10 cellular contexts compared by ENCODE assay signal in genomic region chr22:24431309-24432034, GRCh38. TPM values are rescaled to one million over a fixed set of nuclear protein-coding genes. Genes with fewer than 3 reads are reported as not detected.
DNase-seq lines count a peak whose midpoint lies in the region; ATAC-seq and TF ChIP-seq lines count a peak whose summit lies in the region.
"Had no signal": no experiment of that assay in that cellular context is flagged by ENCODE, and none has a peak within 500 bp of the region (broad histone marks: within the 10 kb centered on the region; RNA-seq: fewer than 3 reads in every experiment).

No MANE protein-coding gene starts in this region.

- H3K27me3 ChIP-seq in right atrium auricular region: no peaks in the 10 kb centered on the region
- H3K27me3 ChIP-seq: dorsolateral prefrontal cortex had no signal

- no peaks in the 10 kb centered on the region for H3K27me3 Mint-ChIP-seq in activated CD4-positive, alpha-beta T cell treated with anti-CD3 and anti-CD28 coated beads, Interleukin-2, amount 10 ng/mL, durations not matched to agents 7 days and 5 days
- H3K27me3 Mint-ChIP-seq in stimulated activated naive CD8-positive, alpha-beta T cell treated with anti-CD3 and anti-CD28 coated beads, Interleukin-15, amount 100 ng/mL, for 72 hours: no peaks in the 10 kb centered on the region

- H3K4me3 ChIP-seq in right atrium auricular region: no peak overlapping the region
- H3K4me3 ChIP-seq: dorsolateral prefrontal cortex had no signal

- TF ChIP-seq CTCF in RWPE1 (conservative IDR thresholded peaks at IDR 0.05; ENCODE audit: low read depth): no peak
- no peak for TF ChIP-seq CTCF in right atrium auricular region (IDR thresholded peaks at IDR 0.05)

- CTCF ChIA-PET in activated CD4-positive, alpha-beta T cell treated with anti-CD3 and anti-CD28 coated beads, Interleukin-2, amount 10 ng/mL, durations not matched to agents 7 days and 5 days (lab: Charles Lee): interaction anchor here (1.0 to 1.3 kb wide), 2 partner anchors 10 to 15 kb away, joined by 3 read pairs; no protein-coding TSS in a partner anchor
- CTCF ChIA-PET in RWPE1 (lab: Yijun Ruan, JAX): interaction anchor here (0.6 kb wide), 1 partner anchor 9 kb away, joined by 3 read pairs; no protein-coding TSS in a partner anchor

- H3K4me3 Mint-ChIP-seq in activated CD4-positive, alpha-beta T cell treated with anti-CD3 and anti-CD28 coated beads, Interleukin-2, amount 10 ng/mL, durations not matched to agents 7 days and 5 days: peak overlapping the region; percentile 3
- peak overlapping the region; percentile 70 to 91 for H3K4me3 Mint-ChIP-seq in stimulated activated naive CD8-positive, alpha-beta T cell treated with anti-CD3 and anti-CD28 coated beads, Interleukin-15, amount 100 ng/mL, for 72 hours

- no peak for DNase-seq in activated CD4-positive, alpha-beta T cell treated with anti-CD3 and anti-CD28 coated beads, Interleukin-2, amount 10 ng/mL, durations not matched to agents 7 days and 5 days
- DNase-seq in activated CD4-positive, alpha-beta T cell treated with anti-CD3 and anti-CD28 coated beads for 1 hour: no peak
- DNase-seq in RWPE1 (ENCODE audit: low spot score) (no peak), right atrium auricular region (ENCODE audit: low spot score) (no peak), T1000 (lab: John Stamatoyannopoulos, UW) (no peak), substantia nigra (lab: John Stamatoyannopoulos, UW) (no peak), foreskin melanocyte (no peak)
- no peak for DNase-seq in stimulated activated naive CD8-positive, alpha-beta T cell treated with anti-CD3 and anti-CD28 coated beads, Interleukin-15, amount 100 ng/mL, for 72 hours
- DNase-seq: NCI-H2029 had no signal

- H3K9me3 Mint-ChIP-seq in activated CD4-positive, alpha-beta T cell treated with anti-CD3 and anti-CD28 coated beads, Interleukin-2, amount 10 ng/mL, durations not matched to agents 7 days and 5 days: no peaks in the 10 kb centered on the region
- no peaks in the 10 kb centered on the region for H3K9me3 Mint-ChIP-seq in stimulated activated naive CD8-positive, alpha-beta T cell treated with anti-CD3 and anti-CD28 coated beads, Interleukin-15, amount 100 ng/mL, for 72 hours

- peak overlapping the region; percentile 63 for H3K27ac ChIP-seq in RWPE1
- H3K27ac ChIP-seq in right atrium auricular region: peak overlapping the region; percentile 69 to 73
- no peak overlapping the region for H3K27ac ChIP-seq in substantia nigra (ENCODE audit: low read depth, low read length, poor library complexity, severe bottlenecking)

- no peaks in the 10 kb centered on the region for H3K36me3 ChIP-seq in right atrium auricular region

- H3K4me1 ChIP-seq in right atrium auricular region: peaks cover 0 to 77% of the 10 kb centered on the region in 2 donors

- ATAC-seq in stimulated activated naive CD8-positive, alpha-beta T cell treated with anti-CD3 and anti-CD28 coated beads, Interleukin-15, amount 100 ng/mL, for 72 hours: no peak

- no peaks in the 10 kb centered on the region for H3K9me3 ChIP-seq in right atrium auricular region

- peak overlapping the region; percentile 67 for H3K27ac Mint-ChIP-seq in activated CD4-positive, alpha-beta T cell treated with anti-CD3 and anti-CD28 coated beads, Interleukin-2, amount 10 ng/mL, durations not matched to agents 7 days and 5 days
- H3K27ac Mint-ChIP-seq in stimulated activated naive CD8-positive, alpha-beta T cell treated with anti-CD3 and anti-CD28 coated beads, Interleukin-15, amount 100 ng/mL, for 72 hours: peak overlapping the region; percentile 93 to 95

- peaks cover 23% of the 10 kb centered on the region for H3K36me3 Mint-ChIP-seq in activated CD4-positive, alpha-beta T cell treated with anti-CD3 and anti-CD28 coated beads, Interleukin-2, amount 10 ng/mL, durations not matched to agents 7 days and 5 days (ENCODE audit: low read depth)

- peaks cover 89% of the 10 kb centered on the region for H3K4me1 Mint-ChIP-seq in activated CD4-positive, alpha-beta T cell treated with anti-CD3 and anti-CD28 coated beads, Interleukin-2, amount 10 ng/mL, durations not matched to agents 7 days and 5 days
- peaks cover 94% of the 10 kb centered on the region for H3K4me1 Mint-ChIP-seq in stimulated activated naive CD8-positive, alpha-beta T cell treated with anti-CD3 and anti-CD28 coated beads, Interleukin-15, amount 100 ng/mL, for 72 hours

- POLR2A ChIA-PET in activated CD4-positive, alpha-beta T cell treated with anti-CD3 and anti-CD28 coated beads, Interleukin-2, amount 10 ng/mL, durations not matched to agents 7 days and 5 days (lab: Charles Lee): no interaction called here
- POLR2A ChIA-PET in RWPE1 (lab: Yijun Ruan, JAX; ENCODE audit: low non-redundant PET): no interaction called here

RNA-seq across cellular contexts. Expression of gene ADORA2A, which starts 4.1 kb away (rescaled TPM):
- total RNA-seq in activated CD4-positive, alpha-beta T cell treated with anti-CD3 and anti-CD28 coated beads, Interleukin-2, amount 10 ng/mL, durations not matched to agents 7 days and 5 days: 10 to 100 TPM; 25.3 to 29.0 TPM
- 1 to 10 TPM; 5.9 to 7.1 TPM for total RNA-seq in right atrium auricular region
